ENCODE assay signal across 9 cellular contexts in genomic region chr22:19177164-19178064, GRCh38. TPM values are rescaled to one million over a fixed set of nuclear protein-coding genes. Genes with fewer than 3 reads are reported as not detected.
DNase-seq lines count a peak whose midpoint lies in the region; ATAC-seq, FAIRE-seq and TF ChIP-seq lines count a peak whose summit lies in the region.
"Had no signal": no experiment of that assay in that cellular context is flagged by ENCODE, and none has a peak within 500 bp of the region (broad histone marks: within the 10 kb centered on the region; RNA-seq: fewer than 3 reads in every experiment).

No MANE protein-coding gene starts in this region.

- intact Hi-C loops in activated T-helper 2 cell treated with anti-CD3 and anti-CD28 coated beads, Interferon-gamma antibody, Interleukin-2, Interleukin-4, amounts not matched to agents 10 μg/mL and 5 μg/mL and 100 μg/mL, durations not matched to agents 14 hours and 24 hours and 36 hours (cut with micrococcal nuclease), result loop anchor here (2.0 kb wide), 3 partner anchors 33 to 301 kb away; partner anchors contain the start of genes CDC45, CLTCL1, ESS2 and UFD1
- intact Hi-C loops in kidney (cut with DNase I), result no loop called here

- H3K4me3 Mint-ChIP-seq in T-helper 1 cell treated with Interleukin-12 subunit alpha and Interleukin-12 subunit beta and Interleukin-4 antibody, amounts not matched to agents 30 μg/mL and 1 μg/mL, for 36 hours, result peak overlapping the region; percentile 72
- peak overlapping the region; percentile 71 for H3K4me3 Mint-ChIP-seq in activated T-helper 2 cell treated with anti-CD3 and anti-CD28 coated beads, Interferon-gamma antibody, Interleukin-2, Interleukin-4, amounts not matched to agents 10 μg/mL and 5 μg/mL and 100 μg/mL, durations not matched to agents 14 hours and 24 hours and 36 hours (ENCODE audit: low read depth)

- DNase-seq in T-helper 1 cell (no peak), kidney (no peak), suprapubic skin (ENCODE audit: low spot score in 2 of 2) (no peak), NCI-H510A (lab: John Stamatoyannopoulos, UW) (no peak)
- DNase-seq in activated T-helper 2 cell treated with anti-CD3 and anti-CD28 coated beads, Interferon-gamma antibody, Interleukin-2, Interleukin-4, amounts not matched to agents 10 μg/mL and 5 μg/mL and 100 μg/mL, durations not matched to agents 14 hours and 24 hours and 36 hours (ENCODE audit: low spot score), result no peak
- DNase-seq: SW 1271 had no signal

- WGBS in suprapubic skin, result 36% methylated on average over 13 of the region's 55 CpGs

- H3K9me3 ChIP-seq in kidney (ENCODE audit: control insufficient read depth in 1 of 2, low read length in 2 of 2) (no peaks in the 10 kb centered on the region), suprapubic skin (no peaks in the 10 kb centered on the region)

- no peaks in the 10 kb centered on the region for H3K27me3 ChIP-seq in suprapubic skin

- no peak for FAIRE-seq in kidney (lab: Jason Lieb, UNC)

- H3K36me3 ChIP-seq in kidney (ENCODE audit: control insufficient read depth in 1 of 2, insufficient read depth in 2 of 2, low read length in 2 of 2) (no peaks in the 10 kb centered on the region), suprapubic skin (no peaks in the 10 kb centered on the region)

- no peak for TF ChIP-seq CTCF in kidney (IDR thresholded peaks at IDR 0.05; ENCODE audit: borderline replicate concordance, extremely low read depth, insufficient read depth)
- TF ChIP-seq CTCF in suprapubic skin (IDR thresholded peaks at IDR 0.05), result no peak

- no peaks in the 10 kb centered on the region for H3K36me3 Mint-ChIP-seq in T-helper 1 cell treated with Interleukin-12 subunit alpha and Interleukin-12 subunit beta and Interleukin-4 antibody, amounts not matched to agents 30 μg/mL and 1 μg/mL, for 36 hours (ENCODE audit: low read depth)
- H3K36me3 Mint-ChIP-seq in activated T-helper 2 cell treated with anti-CD3 and anti-CD28 coated beads, Interferon-gamma antibody, Interleukin-2, Interleukin-4, amounts not matched to agents 10 μg/mL and 5 μg/mL and 100 μg/mL, durations not matched to agents 14 hours and 24 hours and 36 hours (ENCODE audit: low read depth), result peaks cover 13% of the 10 kb centered on the region

- no peak for ATAC-seq in HG03097 (IDR thresholded peaks at IDR 0.05; ENCODE audit: low FRiP score, unreplicated experiment)
- no peak for ATAC-seq in GM21423 (IDR thresholded peaks at IDR 0.05; ENCODE audit: unreplicated experiment)

- no peaks in the 10 kb centered on the region for H3K9me3 Mint-ChIP-seq in T-helper 1 cell treated with Interleukin-12 subunit alpha and Interleukin-12 subunit beta and Interleukin-4 antibody, amounts not matched to agents 30 μg/mL and 1 μg/mL, for 36 hours
- H3K9me3 Mint-ChIP-seq in activated T-helper 2 cell treated with anti-CD3 and anti-CD28 coated beads, Interferon-gamma antibody, Interleukin-2, Interleukin-4, amounts not matched to agents 10 μg/mL and 5 μg/mL and 100 μg/mL, durations not matched to agents 14 hours and 24 hours and 36 hours, result no peaks in the 10 kb centered on the region

- peak overlapping the region; percentile 49 to 67 for H3K4me3 ChIP-seq in kidney (ENCODE audit: low read length in 2 of 2)
- H3K4me3 ChIP-seq in suprapubic skin, result peak overlapping the region; percentile 94

- peaks cover 20 to 50% of the 10 kb centered on the region in 2 donors for H3K4me1 ChIP-seq in kidney (ENCODE audit: control insufficient read depth in 1 of 2, insufficient read depth in 1 of 2, low read depth in 1 of 2, low read length in 2 of 2)
- peaks cover 60% of the 10 kb centered on the region for H3K4me1 ChIP-seq in suprapubic skin

- TF ChIP-seq POLR2A in suprapubic skin (IDR thresholded peaks at IDR 0.05), result no peak

- peaks cover 26% of the 10 kb centered on the region for H3K4me1 Mint-ChIP-seq in T-helper 1 cell treated with Interleukin-12 subunit alpha and Interleukin-12 subunit beta and Interleukin-4 antibody, amounts not matched to agents 30 μg/mL and 1 μg/mL, for 36 hours (ENCODE audit: low read depth)
- peaks cover 26% of the 10 kb centered on the region for H3K4me1 Mint-ChIP-seq in activated T-helper 2 cell treated with anti-CD3 and anti-CD28 coated beads, Interferon-gamma antibody, Interleukin-2, Interleukin-4, amounts not matched to agents 10 μg/mL and 5 μg/mL and 100 μg/mL, durations not matched to agents 14 hours and 24 hours and 36 hours (ENCODE audit: low read depth)

- no peaks in the 10 kb centered on the region for H3K27me3 Mint-ChIP-seq in T-helper 1 cell treated with Interleukin-12 subunit alpha and Interleukin-12 subunit beta and Interleukin-4 antibody, amounts not matched to agents 30 μg/mL and 1 μg/mL, for 36 hours (ENCODE audit: low read depth)
- H3K27me3 Mint-ChIP-seq in activated T-helper 2 cell treated with anti-CD3 and anti-CD28 coated beads, Interferon-gamma antibody, Interleukin-2, Interleukin-4, amounts not matched to agents 10 μg/mL and 5 μg/mL and 100 μg/mL, durations not matched to agents 14 hours and 24 hours and 36 hours (ENCODE audit: low read depth), result no peaks in the 10 kb centered on the region

- no peak for TF ChIP-seq EP300 in suprapubic skin (IDR thresholded peaks at IDR 0.05)

- H3K27ac Mint-ChIP-seq in T-helper 1 cell treated with Interleukin-12 subunit alpha and Interleukin-12 subunit beta and Interleukin-4 antibody, amounts not matched to agents 30 μg/mL and 1 μg/mL, for 36 hours, result no peak overlapping the region
- H3K27ac Mint-ChIP-seq in activated T-helper 2 cell treated with anti-CD3 and anti-CD28 coated beads, Interferon-gamma antibody, Interleukin-2, Interleukin-4, amounts not matched to agents 10 μg/mL and 5 μg/mL and 100 μg/mL, durations not matched to agents 14 hours and 24 hours and 36 hours, result no peak overlapping the region

- peak overlapping the region in 1 of 2 donors; percentile 32 for H3K27ac ChIP-seq in kidney (ENCODE audit: low read depth in 2 of 2, low read length in 2 of 2)
- H3K27ac ChIP-seq in suprapubic skin, result peak overlapping the region; percentile 92

- H3K9ac ChIP-seq in kidney (ENCODE audit: low read length in 2 of 2), result peak overlapping the region; percentile 58 to 59

RNA-seq across cellular contexts. Expression of gene SLC25A1, which starts 1.1 kb away (rescaled TPM):
- total RNA-seq in activated T-helper 2 cell treated with anti-CD3 and anti-CD28 coated beads, Interferon-gamma antibody, Interleukin-2, Interleukin-4, amounts not matched to agents 10 μg/mL and 5 μg/mL and 100 μg/mL, durations not matched to agents 14 hours and 24 hours and 36 hours, result 52.0 and 53.1 TPM in 2 replicates
- total RNA-seq in kidney, result 62.6 TPM
- polyA plus RNA-seq in kidney (ENCODE audit: insufficient read depth, low read depth, low replicate concordance), result 128 TPM
- 10 to 100 TPM; 35.6 to 71.0 (median 57.8) TPM for total RNA-seq in suprapubic skin

RNA-seq across cellular contexts. Expression of gene GSC2, which starts 27.3 kb away (rescaled TPM):
- not detected in 2 replicates for total RNA-seq in activated T-helper 2 cell treated with anti-CD3 and anti-CD28 coated beads, Interferon-gamma antibody, Interleukin-2, Interleukin-4, amounts not matched to agents 10 μg/mL and 5 μg/mL and 100 μg/mL, durations not matched to agents 14 hours and 24 hours and 36 hours
- total RNA-seq in kidney (not detected), suprapubic skin (not detected)
- polyA plus RNA-seq in kidney (ENCODE audit: insufficient read depth, low read depth, low replicate concordance), result not detected

RNA-seq across cellular contexts. Expression of gene ESS2, which starts 33.0 kb away (rescaled TPM):
- 19.4 and 20.3 TPM in 2 replicates for total RNA-seq in activated T-helper 2 cell treated with anti-CD3 and anti-CD28 coated beads, Interferon-gamma antibody, Interleukin-2, Interleukin-4, amounts not matched to agents 10 μg/mL and 5 μg/mL and 100 μg/mL, durations not matched to agents 14 hours and 24 hours and 36 hours
- total RNA-seq in kidney (14.3 TPM), suprapubic skin (10 to 100 TPM; 22.4 to 26.0 (median 24.0) TPM)
- 15.3 TPM for polyA plus RNA-seq in kidney (ENCODE audit: insufficient read depth, low read depth, low replicate concordance)

RNA-seq across cellular contexts. Expression of gene TSSK2, which starts 46.3 kb away (rescaled TPM):
- not detected in 2 replicates for total RNA-seq in activated T-helper 2 cell treated with anti-CD3 and anti-CD28 coated beads, Interferon-gamma antibody, Interleukin-2, Interleukin-4, amounts not matched to agents 10 μg/mL and 5 μg/mL and 100 μg/mL, durations not matched to agents 14 hours and 24 hours and 36 hours
- total RNA-seq in kidney, result not detected
- polyA plus RNA-seq in kidney (ENCODE audit: insufficient read depth, low read depth, low replicate concordance), result not detected
- total RNA-seq in suprapubic skin, result not detected

RNA-seq across cellular contexts. Expression of gene DGCR2, which starts 55.2 kb away (rescaled TPM):
- total RNA-seq in activated T-helper 2 cell treated with anti-CD3 and anti-CD28 coated beads, Interferon-gamma antibody, Interleukin-2, Interleukin-4, amounts not matched to agents 10 μg/mL and 5 μg/mL and 100 μg/mL, durations not matched to agents 14 hours and 24 hours and 36 hours, result 20.8 and 22.5 TPM in 2 replicates
- total RNA-seq in kidney, result 67.7 TPM
- 37.5 TPM for polyA plus RNA-seq in kidney (ENCODE audit: insufficient read depth, low read depth, low replicate concordance)
- total RNA-seq in suprapubic skin, result 100 to 1,000 TPM; 115 to 172 (median 130) TPM
